In the genomic region with DNA sequence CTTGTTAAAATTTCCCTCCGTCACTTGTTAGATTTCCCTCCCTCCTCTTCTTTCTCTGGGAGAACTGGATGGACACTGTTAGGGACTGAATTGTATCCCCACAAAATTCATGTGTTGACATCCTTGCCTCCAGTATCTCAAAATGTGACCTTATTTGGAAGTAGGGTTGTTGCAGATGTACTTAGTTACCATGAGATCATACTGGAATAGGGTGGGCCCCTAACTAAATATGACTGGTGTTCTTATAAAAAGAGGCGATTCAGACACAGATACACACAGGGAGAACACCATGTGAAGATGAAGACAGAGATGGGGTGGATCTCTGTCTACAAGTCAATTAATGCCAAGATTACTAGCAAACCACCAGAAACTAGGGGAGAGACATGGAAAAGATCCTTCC, we compare ENCODE assay signal across 14 cellular contexts.
DNase-seq lines count a peak whose midpoint lies in the region; ATAC-seq and TF ChIP-seq lines count a peak whose summit lies in the region.
"Had no signal": no experiment of that assay in that cellular context is flagged by ENCODE, and none has a peak within 500 bp of the region (broad histone marks: within the 10 kb centered on the region; RNA-seq: fewer than 3 reads in every experiment).

No MANE protein-coding gene starts in this region.

- no peaks in the 10 kb centered on the region for H3K4me1 ChIP-seq in HEK293 (ENCODE audit: control insufficient read depth, insufficient read depth, low read length)
- H3K4me1 ChIP-seq in RWPE2 (ENCODE audit: insufficient read depth, poor library complexity, severe bottlenecking) = peaks cover 9% of the 10 kb centered on the region

- no peak overlapping the region for H3K4me3 ChIP-seq in HEK293 (ENCODE audit: low read depth, low read length)
- no peak overlapping the region for H3K4me3 ChIP-seq in RWPE2 (ENCODE audit: severe bottlenecking)
- no peak overlapping the region for H3K4me3 ChIP-seq in fibroblast of villous mesenchyme (ENCODE audit: low read depth, low read length)
- H3K4me3 ChIP-seq: BLaER1 treated with 17β-estradiol and CSF1 and Interleukin-3, amounts not matched to agents 10 nM and 100 nM; GM12878 had no signal

- H3K36me3 ChIP-seq in HEK293 (ENCODE audit: control insufficient read depth in 2 of 2, insufficient read depth in 1 of 2, low read length in 2 of 2) = no peaks in the 10 kb centered on the region
- no peaks in the 10 kb centered on the region for H3K36me3 ChIP-seq in RWPE2 (ENCODE audit: low read depth)
- H3K36me3 ChIP-seq: BLaER1 treated with 17β-estradiol and CSF1 and Interleukin-3, amounts not matched to agents 10 nM and 100 nM had no signal

- DNase-seq in A172 (ENCODE audit: low spot score) (peak; percentile 10), RWPE2 (ENCODE audit: low spot score) (no peak), fibroblast of villous mesenchyme (ENCODE audit: low read depth) (peak; percentile 35), NCI-H1436 treated with DMSO at 0.1 percent for 48 hours (lab: John Stamatoyannopoulos, UW) (no peak), ureter (ENCODE audit: low spot score) (no peak), iPS-NIHi7 (ENCODE audit: extremely low spot score) (no peak)
- DNase-seq: 8988T; ACHN; CD4-positive, CD25-positive, alpha-beta regulatory T cell; DMS53 had no signal

- ATAC-seq in RWPE2 (ENCODE audit: low read depth) (0 out of 3 replicates have a peak, but pooled peaks have one; percentile 17), HG03139 (IDR thresholded peaks at IDR 0.05; ENCODE audit: unreplicated experiment) (no peak)
- ATAC-seq: GM12878 had no signal

- H3K9me3 ChIP-seq in HEK293 (ENCODE audit: control insufficient read depth, insufficient read depth, low read depth, low read length) (no peaks in the 10 kb centered on the region), RWPE2 (ENCODE audit: severe bottlenecking) (no peaks in the 10 kb centered on the region)
- H3K9me3 ChIP-seq: BLaER1 treated with 17β-estradiol and CSF1 and Interleukin-3, amounts not matched to agents 10 nM and 100 nM had no signal

- H3K27me3 ChIP-seq in RWPE2 (ENCODE audit: insufficient read depth, poor library complexity, severe bottlenecking) = no peaks in the 10 kb centered on the region
- H3K27me3 ChIP-seq: BLaER1 treated with 17β-estradiol and CSF1 and Interleukin-3, amounts not matched to agents 10 nM and 100 nM had no signal

- POLR2A ChIA-PET in HEK293 (lab: Yijun Ruan, JAX) = no interaction called here

- H3K27ac ChIP-seq in HEK293 (ENCODE audit: extremely low read depth, low read depth, low read length) (no peak overlapping the region), RWPE2 (ENCODE audit: poor library complexity, severe bottlenecking) (no peak overlapping the region)
- H3K27ac ChIP-seq: BLaER1 treated with 17β-estradiol and CSF1 and Interleukin-3, amounts not matched to agents 10 nM and 100 nM had no signal

- TF ChIP-seq CTCF in HEK293 (tag by site-specific recombination; IDR thresholded peaks at IDR 0.05) (no peak), RWPE2 (IDR thresholded peaks at IDR 0.05; ENCODE audit: poor library complexity, severe bottlenecking) (no peak), fibroblast of villous mesenchyme (IDR thresholded peaks at IDR 0.05; ENCODE audit: insufficient read depth, low read depth, low read length) (no peak)

- CTCF ChIA-PET in HEK293 (lab: Yijun Ruan, JAX) = interaction anchor here (0.7 to 4.3 kb wide), 2 partner anchors 13 to 683 kb away, joined by 3 to 28 read pairs; no protein-coding TSS in a partner anchor

TF ChIP-seq in HEK293, 187 proteins besides CTCF, POLR2A, EP300 and RAD21:
- TF ChIP-seq ZNF658 (tag by site-specific recombination; IDR thresholded peaks at IDR 0.05) (no peak), ZFP69B (tag by site-specific recombination; IDR thresholded peaks at IDR 0.05) (peak; percentile 38; the same call in 1 of the 2 replicates)
- TF ChIP-seq, protein P1, sequence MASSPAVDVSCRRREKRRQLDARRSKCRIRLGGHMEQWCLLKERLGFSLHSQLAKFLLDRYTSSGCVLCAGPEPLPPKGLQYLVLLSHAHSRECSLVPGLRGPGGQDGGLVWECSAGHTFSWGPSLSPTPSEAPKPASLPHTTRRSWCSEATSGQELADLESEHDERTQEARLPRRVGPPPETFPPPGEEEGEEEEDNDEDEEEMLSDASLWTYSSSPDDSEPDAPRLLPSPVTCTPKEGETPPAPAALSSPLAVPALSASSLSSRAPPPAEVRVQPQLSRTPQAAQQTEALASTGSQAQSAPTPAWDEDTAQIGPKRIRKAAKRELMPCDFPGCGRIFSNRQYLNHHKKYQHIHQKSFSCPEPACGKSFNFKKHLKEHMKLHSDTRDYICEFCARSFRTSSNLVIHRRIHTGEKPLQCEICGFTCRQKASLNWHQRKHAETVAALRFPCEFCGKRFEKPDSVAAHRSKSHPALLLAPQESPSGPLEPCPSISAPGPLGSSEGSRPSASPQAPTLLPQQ (tag by site-specific recombination; IDR thresholded peaks at IDR 0.05) = peak; percentile 81

Comparison
In these comparisons a context has a peak if more than half of its experiments do, and no peak if none do; other contexts are left out.
1. DNase-seq: peak in A172 (single experiment) and fibroblast of villous mesenchyme (single experiment); none in RWPE2 (single experiment), NCI-H1436 treated with DMSO at 0.1 percent for 48 hours (single experiment), ureter (single experiment) and iPS-NIHi7 (single experiment).